ENCODE assay signal across 35 cellular contexts in genomic region chr5:59522201-59522831, GRCh38.
DNase-seq lines count a peak whose midpoint lies in the region; ATAC-seq, FAIRE-seq and TF ChIP-seq lines count a peak whose summit lies in the region.
"Had no signal": no experiment of that assay in that cellular context is flagged by ENCODE, and none has a peak within 500 bp of the region (broad histone marks: within the 10 kb centered on the region; RNA-seq: fewer than 3 reads in every experiment).

No MANE protein-coding gene starts in this region.

- no peaks in the 10 kb centered on the region for H3K36me3 ChIP-seq in astrocyte (ENCODE audit: insufficient read depth, low read length)
- no peaks in the 10 kb centered on the region for H3K36me3 ChIP-seq in neutrophil
- H3K36me3 ChIP-seq: cardiac muscle cell, pancreas, SJCRH30, vagina, WERI-Rb-1 had no signal

- H2AFZ ChIP-seq in astrocyte (ENCODE audit: low read depth, low read length) = no peak overlapping the region

- H3K79me2 ChIP-seq in astrocyte (ENCODE audit: insufficient read depth, low read length) = no peaks in the 10 kb centered on the region

- DNase-seq in Calu3 (peak; percentile 42), astrocyte (ENCODE audit: low read depth) (peak; percentile 25), kidney tubule cell (ENCODE audit: low spot score) (peak; percentile 95), NCI-H510A treated with DMSO at 0.1 percent for 48 hours (lab: John Stamatoyannopoulos, UW) (no peak), NCI-H226 (no peak)
- no peak for DNase-seq in stimulated activated naive CD4-positive, alpha-beta T cell treated with Interleukin-2 at 50 U/mL for 16 hours (lab: John Stamatoyannopoulos, UW)
- DNase-seq: activated CD4-positive, alpha-beta T cell treated with anti-CD3 and anti-CD28 coated beads for 48 hours; activated effector memory CD4-positive, alpha-beta T cell treated with Interleukin-2 at 50 U/mL for 16 hours; anterior cingulate cortex; CD4-positive, CD25-positive, alpha-beta regulatory T cell; DMS 273 treated with DMSO at 0.1 percent for 48 hours; HCEC 1CT; Karpas-422; NCI-H1436 treated with DMSO at 0.1 percent for 48 hours; NCI-H2081 treated with DMSO at 0.1 percent for 48 hours; NCI-H345; pancreas; right cardiac atrium; SJCRH30; stimulated activated CD4-positive, alpha-beta T cell treated with anti-CD3 and anti-CD28 coated beads, Interleukin-1b, Interleukin-23, amount 100 ng/mL, for 48 hours; SW 1271; T-helper 9 cell; testis; WERI-Rb-1 had no signal

- no peaks in the 10 kb centered on the region for H3K27me3 Mint-ChIP-seq in Calu3 (ENCODE audit: unreplicated experiment)
- H3K27me3 Mint-ChIP-seq in astrocyte (ENCODE audit: low read depth, unreplicated experiment) = no peaks in the 10 kb centered on the region
- H3K27me3 Mint-ChIP-seq: CD4-positive, CD25-positive, alpha-beta regulatory T cell; stimulated activated naive CD8-positive, alpha-beta T cell treated with anti-CD3 and anti-CD28 coated beads, Interleukin-15, Interleukin-2, amounts not matched to agents 100 ng/mL and 50 ng/mL, for 24 hours had no signal

- H3K4me1 Mint-ChIP-seq in Calu3 (ENCODE audit: low read depth, unreplicated experiment) = peaks cover 18% of the 10 kb centered on the region
- peaks cover 19% of the 10 kb centered on the region for H3K4me1 Mint-ChIP-seq in astrocyte (ENCODE audit: low read depth, unreplicated experiment)
- H3K4me1 Mint-ChIP-seq: CD4-positive, CD25-positive, alpha-beta regulatory T cell; neural crest cell had no signal

- H3K9me3 Mint-ChIP-seq in Calu3 (ENCODE audit: low read depth, unreplicated experiment) = peaks cover 8% of the 10 kb centered on the region
- peaks cover 4% of the 10 kb centered on the region for H3K9me3 Mint-ChIP-seq in astrocyte (ENCODE audit: unreplicated experiment)

- no peaks in the 10 kb centered on the region for H3K27me3 ChIP-seq in astrocyte (ENCODE audit: insufficient read depth, low read length)
- no peaks in the 10 kb centered on the region for H3K27me3 ChIP-seq in neutrophil
- H3K27me3 ChIP-seq: cardiac muscle cell, pancreas, SJCRH30, testis, vagina had no signal

- H3K4me3 Mint-ChIP-seq in Calu3 (ENCODE audit: low read depth, unreplicated experiment) (no peak overlapping the region), astrocyte (ENCODE audit: unreplicated experiment) (no peak overlapping the region)
- H3K4me3 Mint-ChIP-seq: CD4-positive, CD25-positive, alpha-beta regulatory T cell; neural crest cell; stimulated activated naive CD8-positive, alpha-beta T cell treated with anti-CD3 and anti-CD28 coated beads, Interleukin-15, Interleukin-2, amounts not matched to agents 100 ng/mL and 50 ng/mL, for 24 hours had no signal

- H3K4me2 ChIP-seq in astrocyte (ENCODE audit: low read length) = no peak overlapping the region

- intact Hi-C loops in Calu3 (cut with micrococcal nuclease; ENCODE audit: unreplicated experiment) = loop anchor here (5.0 kb wide), 1 partner anchor 40 kb away; no protein-coding TSS in a partner anchor

- peak overlapping the region; percentile 62 for H3K27ac Mint-ChIP-seq in Calu3 (ENCODE audit: unreplicated experiment)
- H3K27ac Mint-ChIP-seq in astrocyte (ENCODE audit: unreplicated experiment) = no peak overlapping the region
- H3K27ac Mint-ChIP-seq: activated naive CD4-positive, alpha-beta T cell treated with anti-CD3 and anti-CD28 coated beads, Interleukin-2, amount 50 U/mL, for 72 hours; CD4-positive, CD25-positive, alpha-beta regulatory T cell; stimulated activated naive CD8-positive, alpha-beta T cell treated with anti-CD3 and anti-CD28 coated beads, Interleukin-15, Interleukin-2, amounts not matched to agents 100 ng/mL and 50 ng/mL, for 24 hours had no signal

- no peak for ATAC-seq in GM21528 (IDR thresholded peaks at IDR 0.05; ENCODE audit: low FRiP score, unreplicated experiment)
- ATAC-seq: activated naive CD4-positive, alpha-beta T cell treated with anti-CD3 and anti-CD28 coated beads, Interleukin-2, amount 50 U/mL, for 72 hours; HepG2; pancreas; right cardiac atrium had no signal

- no peaks in the 10 kb centered on the region for H4K20me1 ChIP-seq in astrocyte (ENCODE audit: insufficient read depth, low read length)

- H3K4me3 ChIP-seq in astrocyte (ENCODE audit: insufficient read depth, low read depth, low read length) (no peak overlapping the region), neutrophil (ENCODE audit: low read depth in 1 of 2, low read length in 1 of 2) (no peak overlapping the region)
- H3K4me3 ChIP-seq: cardiac muscle cell, pancreas, SJCRH30, testis, vagina had no signal

- no peak overlapping the region for H3K27ac ChIP-seq in astrocyte (ENCODE audit: low read depth, low read length)
- peak overlapping the region; percentile 69 for H3K27ac ChIP-seq in neutrophil
- H3K27ac ChIP-seq: cardiac muscle cell, pancreas, SJCRH30, testis, vagina, WERI-Rb-1 had no signal

- no peaks in the 10 kb centered on the region for H3K9me3 ChIP-seq in astrocyte (ENCODE audit: insufficient read depth, low read depth, low read length)
- H3K9me3 ChIP-seq in neutrophil = no peaks in the 10 kb centered on the region
- H3K9me3 ChIP-seq: pancreas, SJCRH30, testis, vagina had no signal

- CTCF ChIA-PET in Calu3 (lab: Charles Lee) = interaction anchor here (0.6 to 1.2 kb wide), 7 partner anchors 16 to 278 kb away, joined by 3 to 4 read pairs (median 3); no protein-coding TSS in a partner anchor

- peaks cover 27% of the 10 kb centered on the region for H3K4me1 ChIP-seq in astrocyte (ENCODE audit: insufficient read depth, low read length)
- peaks cover 8 to 18% of the 10 kb centered on the region in 2 experiments for H3K4me1 ChIP-seq in neutrophil (ENCODE audit: control insufficient read depth in 1 of 2, insufficient read depth in 1 of 2, low read depth in 1 of 2, low read length in 1 of 2)
- H3K4me1 ChIP-seq: pancreas, SJCRH30, testis had no signal

- no TSS peak for BruUV-seq in Calu3 (replicated peaks; lab: Mats Ljungman, UMichigan)

- H3K36me3 Mint-ChIP-seq in Calu3 (ENCODE audit: insufficient read depth, unreplicated experiment) (no peaks in the 10 kb centered on the region), astrocyte (ENCODE audit: low read depth, unreplicated experiment) (peaks cover 4% of the 10 kb centered on the region)
- H3K36me3 Mint-ChIP-seq: CD4-positive, CD25-positive, alpha-beta regulatory T cell had no signal

- FAIRE-seq in astrocyte (lab: Jason Lieb, UNC) = no peak
- FAIRE-seq: colon, GM12891, HepG2, islet of Langerhans, pancreas had no signal

- no peak overlapping the region for H3K9ac ChIP-seq in astrocyte (ENCODE audit: low read length)

- TF ChIP-seq CTCF in Calu3 (IDR thresholded peaks at IDR 0.05; ENCODE audit: unreplicated experiment) (no peak), astrocyte (IDR thresholded peaks at IDR 0.05; ENCODE audit: insufficient read depth, low read depth, low read length) (no peak), neutrophil (IDR thresholded peaks at IDR 0.05) (no peak)

Comparison
In these comparisons a context has a peak if more than half of its experiments do, and no peak if none do; other contexts are left out.
1. DNase-seq: peak in Calu3 (single experiment), astrocyte (single experiment) and kidney tubule cell (single experiment); none in NCI-H510A treated with DMSO at 0.1 percent for 48 hours (single experiment), NCI-H226 (single experiment) and stimulated activated naive CD4-positive, alpha-beta T cell treated with Interleukin-2 at 50 U/mL for 16 hours (single experiment).